Comparison of ENCODE assay signal across 27 cellular contexts in the genomic region with DNA sequence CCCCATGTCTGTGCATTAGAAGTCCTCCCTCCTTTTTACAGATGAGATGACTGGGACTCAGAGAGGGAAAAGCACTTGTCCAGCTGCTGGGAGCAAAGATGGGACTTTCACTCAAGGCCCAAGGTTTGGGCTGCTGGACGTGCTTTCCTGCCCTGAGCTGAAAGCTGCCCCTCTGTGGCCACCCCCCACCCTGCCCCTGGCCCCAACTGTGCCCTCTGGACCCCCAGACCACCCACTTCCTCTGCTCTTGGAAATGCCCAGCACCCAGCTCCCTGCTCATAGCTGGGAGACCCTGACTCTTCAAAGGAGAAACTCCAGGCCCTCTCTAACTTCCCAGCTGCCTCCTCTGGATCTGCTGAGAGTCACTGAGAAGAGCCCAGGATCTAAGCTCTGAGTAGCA. TPM values are rescaled to one million over a fixed set of nuclear protein-coding genes. Genes with fewer than 3 reads are reported as not detected.
"Had no signal": no experiment of that assay in that cellular context is flagged by ENCODE, and none has a peak within 500 bp of the region (broad histone marks: within the 10 kb centered on the region; RNA-seq: fewer than 3 reads in every experiment).

No MANE protein-coding gene starts in this region.

- H3K27me3 ChIP-seq: body of pancreas, tibial nerve had no signal

- ATAC-seq: activated CD4-positive, alpha-beta T cell treated with anti-CD3 and anti-CD28 coated beads for 36 hours; activated T-cell treated with anti-CD3 and anti-CD28 coated beads, Interleukin-2, amount 50 U/mL, for 4 hours; body of pancreas; esophagus mucosa; mucosa of descending colon; psoas muscle; right cardiac atrium; stimulated activated effector memory CD8-positive, alpha-beta T cell treated with anti-CD3 and anti-CD28 coated beads, Interleukin-12 subunit alpha, Interleukin-12 subunit beta, amount 100 ng/mL, for 72 hours; stimulated activated naive CD8-positive, alpha-beta T cell treated with anti-CD3 and anti-CD28 coated beads, Interleukin-15, amount 100 ng/mL, for 72 hours had no signal

- H3K36me3 ChIP-seq: tibial nerve had no signal

- H3K27ac ChIP-seq: body of pancreas, tibial nerve had no signal

- DNase-seq: activated B cell treated with CpG ODN at 0.5 μM for 24 hours; activated CD4-positive, alpha-beta T cell treated with anti-CD3 and anti-CD28 coated beads for 36 hours; activated CD4-positive, alpha-beta T cell treated with anti-CD3 and anti-CD28 coated beads, Interleukin-2, amount 50 U/mL, for 4 hours; activated CD8-positive, alpha-beta memory T cell treated with anti-CD3 and anti-CD28 coated beads, Interleukin-2, amount 50 U/mL, for 48 hours; activated naive CD4-positive, alpha-beta T cell treated with anti-CD3 and anti-CD28 coated beads for 36 hours; activated T-cell treated with anti-CD3 and anti-CD28 coated beads, Interleukin-2, amount 50 U/mL, for 4 hours; anterior cingulate cortex; body of pancreas; caudate nucleus; dermis blood vessel endothelial cell; effector memory CD4-positive, alpha-beta T cell; foreskin melanocyte; hypothalamus; mesenchymal stem cell; small intestine; stimulated activated CD4-positive, alpha-beta T cell treated with anti-CD3 and anti-CD28 coated beads, Interleukin-2, amount 100 ng/mL, for 24 hours; stimulated activated naive CD8-positive, alpha-beta T cell treated with anti-CD3 and anti-CD28 coated beads, Interleukin-15, amount 100 ng/mL, for 72 hours; T1000 had no signal

- H3K4me3 ChIP-seq: body of pancreas, mucosa of descending colon, psoas muscle, tibial nerve had no signal

- H3K9me3 ChIP-seq: body of pancreas, mucosa of descending colon, psoas muscle, tibial nerve had no signal

- H3K4me1 ChIP-seq: body of pancreas had no signal

RNA-seq across cellular contexts. Expression of a gene that starts 20.7 kb away (rescaled TPM):
- total RNA-seq: activated B cell treated with CpG ODN at 0.5 μM for 24 hours; activated CD4-positive, alpha-beta T cell treated with anti-CD3 and anti-CD28 coated beads for 36 hours; activated CD8-positive, alpha-beta memory T cell treated with anti-CD3 and anti-CD28 coated beads for 36 hours; activated naive CD4-positive, alpha-beta T cell treated with anti-CD3 and anti-CD28 coated beads for 36 hours; activated T-cell treated with anti-CD3 and anti-CD28 coated beads, Interleukin-2, amount 50 U/mL, for 4 hours; activated T-helper 2 cell treated with anti-CD3 and anti-CD28 coated beads, Interferon-gamma antibody, Interleukin-2, Interleukin-4, amounts not matched to agents 10 μg/mL and 5 μg/mL and 100 μg/mL, durations not matched to agents 14 hours and 24 hours and 36 hours; endothelial cell of umbilical vein had no signal
